Comparison of ENCODE assay signal across 15 cellular contexts in genomic region chr6:32073066-32073465, GRCh38.
"Had no signal": no experiment of that assay in that cellular context is flagged by ENCODE, and none has a peak within 500 bp of the region (broad histone marks: within the 10 kb centered on the region; RNA-seq: fewer than 3 reads in every experiment).

No MANE protein-coding gene starts in this region.

- H3K4me1 ChIP-seq: psoas muscle, upper lobe of left lung had no signal

- H3K27me3 Mint-ChIP-seq: activated CD4-positive, alpha-beta memory T cell treated with anti-CD3 and anti-CD28 coated beads for 36 hours; stimulated activated naive CD8-positive, alpha-beta T cell treated with anti-CD3 and anti-CD28 coated beads, Interleukin-15, Interleukin-2, amounts not matched to agents 100 ng/mL and 50 ng/mL, for 24 hours had no signal

- H3K4me1 Mint-ChIP-seq: naive B cell had no signal

- ATAC-seq: activated CD4-positive, CD25-positive, alpha-beta regulatory T cell treated with anti-CD3 and anti-CD28 coated beads, Interleukin-2, amount 50 U/mL, for 24 hours; esophagus mucosa; left cardiac atrium; psoas muscle; sciatic nerve had no signal

- DNase-seq: activated CD4-positive, alpha-beta memory T cell treated with anti-CD3 and anti-CD28 coated beads for 36 hours; activated gamma-delta T cell treated with Interleukin-2 at 50 U/mL for 16 hours; activated T-cell treated with anti-CD3 and anti-CD28 coated beads, Interleukin-2, amount 50 U/mL, for 48 hours; aorta; left cardiac atrium; naive B cell; nucleus accumbens had no signal

- H3K9me3 ChIP-seq: psoas muscle, upper lobe of left lung had no signal

- H3K27me3 ChIP-seq: upper lobe of left lung had no signal

- H3K4me3 ChIP-seq: lung, psoas muscle, upper lobe of left lung had no signal

- H3K27ac ChIP-seq: psoas muscle, upper lobe of left lung had no signal

- H3K4me3 Mint-ChIP-seq: activated CD4-positive, alpha-beta memory T cell treated with anti-CD3 and anti-CD28 coated beads for 36 hours; stimulated activated naive CD8-positive, alpha-beta T cell treated with anti-CD3 and anti-CD28 coated beads, Interleukin-15, Interleukin-2, amounts not matched to agents 100 ng/mL and 50 ng/mL, for 24 hours; T-helper 2 cell treated with Interferon-gamma antibody and Interleukin-4, amounts not matched to agents 5 μg/mL and 100 μg/mL, for 36 hours had no signal

- H3K9me3 Mint-ChIP-seq: activated CD4-positive, alpha-beta memory T cell treated with anti-CD3 and anti-CD28 coated beads for 36 hours; naive B cell; stimulated activated naive CD8-positive, alpha-beta T cell treated with anti-CD3 and anti-CD28 coated beads, Interleukin-15, Interleukin-2, amounts not matched to agents 100 ng/mL and 50 ng/mL, for 24 hours; T-helper 2 cell treated with Interferon-gamma antibody and Interleukin-4, amounts not matched to agents 5 μg/mL and 100 μg/mL, for 36 hours had no signal

- H3K27ac Mint-ChIP-seq: activated CD4-positive, alpha-beta memory T cell treated with anti-CD3 and anti-CD28 coated beads for 36 hours; stimulated activated naive CD8-positive, alpha-beta T cell treated with anti-CD3 and anti-CD28 coated beads, Interleukin-15, Interleukin-2, amounts not matched to agents 100 ng/mL and 50 ng/mL, for 24 hours; T-helper 2 cell treated with Interferon-gamma antibody and Interleukin-4, amounts not matched to agents 5 μg/mL and 100 μg/mL, for 36 hours had no signal

- H3K36me3 Mint-ChIP-seq: activated CD4-positive, alpha-beta memory T cell treated with anti-CD3 and anti-CD28 coated beads for 36 hours; naive B cell had no signal
